Comparison of ENCODE assay signal across 8 cellular contexts in genomic region chr11:46290598-46291309, GRCh38. TPM values are rescaled to one million over a fixed set of nuclear protein-coding genes. Genes with fewer than 3 reads are reported as not detected.
DNase-seq lines count a peak whose midpoint lies in the region; ATAC-seq and TF ChIP-seq lines count a peak whose summit lies in the region.

No MANE protein-coding gene starts in this region.

- H4K91ac ChIP-seq in IMR-90 (ENCODE audit: insufficient read depth, low read depth, low read length), result peak overlapping the region; percentile 96

- H4K20me1 ChIP-seq in IMR-90 (ENCODE audit: insufficient read depth, low read length), result peaks cover 60% of the 10 kb centered on the region

- H2AK9ac ChIP-seq in IMR-90 (replicated peaks; ENCODE audit: low read depth, low read length, poor library complexity), result peak overlapping the region; percentile 88

- peak overlapping the region; percentile 98 for H3K27ac ChIP-seq in IMR-90 (ENCODE audit: insufficient read depth, low read length)
- H3K27ac ChIP-seq in duodenal mucosa (ENCODE audit: low read depth, low read length), result peak overlapping the region; percentile 21
- H3K27ac ChIP-seq in muscle layer of colon (ENCODE audit: low read depth, low read length), result peak overlapping the region; percentile 5

- in situ Hi-C loops in IMR-90 (cut with MboI; ENCODE audit: low sequenced_read_pairs), result no loop called here

- no peak for TF ChIP-seq POLR2A in IMR-90 (IDR thresholded peaks at IDR 0.05; ENCODE audit: low read depth, low read length)

- H2BK5ac ChIP-seq in IMR-90 (ENCODE audit: low read depth, low read length, poor library complexity, severe bottlenecking), result peak overlapping the region; percentile 96

- peak overlapping the region; percentile 62 to 83 for H4K8ac ChIP-seq in IMR-90 (ENCODE audit: low read depth in 2 of 2, low read length in 2 of 2)

- WGBS in IMR-90 (ENCODE audit: extremely low coverage in 2 of 2, insufficient read length in 1 of 2), 2 experiments, result 0% methylated on average over 1 of the region's 6 CpGs; no CpG with 5 or more reads in 1 of the 2 experiments

- peak overlapping the region; percentile 98 for H3K4ac ChIP-seq in IMR-90 (ENCODE audit: low read depth, low read length)

- H3K18ac ChIP-seq in IMR-90 (ENCODE audit: low read depth, low read length), result peak overlapping the region; percentile 91

- intact Hi-C loops in IMR-90 (cut with micrococcal nuclease), result no loop called here

- peak overlapping the region; percentile 96 for H3K23ac ChIP-seq in IMR-90 (ENCODE audit: low read depth, low read length)

- H2BK120ac ChIP-seq in IMR-90 (ENCODE audit: low read depth, low read length), result peak overlapping the region; percentile 98

- peak overlapping the region; percentile 99 for H2AK5ac ChIP-seq in IMR-90 (ENCODE audit: low read depth, low read length)

- peak overlapping the region; percentile 78; the same call in 2 of the 3 replicates for H2BK15ac ChIP-seq in IMR-90 (ENCODE audit: low read depth, low read length)

- peak overlapping the region; percentile 81 for H3K14ac ChIP-seq in IMR-90 (replicated peaks; ENCODE audit: low read depth, low read length)

- H4K5ac ChIP-seq in IMR-90 (ENCODE audit: low read depth, low read length), result peak overlapping the region; percentile 79

- H3K36me3 ChIP-seq in IMR-90 (ENCODE audit: control insufficient read depth, insufficient read depth, low read length) (peaks cover 15% of the 10 kb centered on the region), duodenal mucosa (ENCODE audit: control insufficient read depth in 1 of 2, insufficient read depth in 2 of 2, low read length in 2 of 2) (peaks cover 0 to 7% of the 10 kb centered on the region in 2 donors), muscle layer of colon (ENCODE audit: insufficient read depth, low read length) (no peaks in the 10 kb centered on the region)

- H3K9me3 ChIP-seq in IMR-90 (ENCODE audit: control insufficient read depth, insufficient read depth, low read length), result no peaks in the 10 kb centered on the region
- H3K9me3 ChIP-seq in duodenal mucosa (ENCODE audit: control insufficient read depth in 1 of 2, low read length in 2 of 2), result no peaks in the 10 kb centered on the region
- no peaks in the 10 kb centered on the region for H3K9me3 ChIP-seq in muscle layer of colon (ENCODE audit: low read length)

- dilution Hi-C loops in IMR-90 (cut with HindIII; ENCODE audit: low sequenced_read_pairs, unreplicated experiment), result no loop called here

- TF ChIP-seq CTCF in IMR-90 (conservative IDR thresholded peaks at IDR 0.05; ENCODE audit: low read depth, low read length), result no peak

- POLR2A ChIA-PET in IMR-90 (lab: Charles Lee; ENCODE audit: unreplicated experiment), result interaction anchor here (1.0 kb wide), 1 partner anchor 11 kb away, joined by 6 read pairs; no protein-coding TSS in a partner anchor

- H3K56ac ChIP-seq in IMR-90 (ENCODE audit: extremely low read depth, insufficient read depth, low read length), result peak overlapping the region; percentile 92

- H2AFZ ChIP-seq in IMR-90 (replicated peaks; ENCODE audit: low read length, poor library complexity), result peak overlapping the region; percentile 73

- no peaks in the 10 kb centered on the region for H3K27me3 ChIP-seq in IMR-90 (ENCODE audit: control insufficient read depth, insufficient read depth, low read length)
- no peaks in the 10 kb centered on the region for H3K27me3 ChIP-seq in duodenal mucosa (ENCODE audit: control insufficient read depth in 1 of 2, insufficient read depth in 2 of 2, low read length in 2 of 2)
- no peaks in the 10 kb centered on the region for H3K27me3 ChIP-seq in muscle layer of colon (ENCODE audit: control insufficient read depth in 1 of 2, insufficient read depth in 2 of 2, low read length in 2 of 2)

- H3K9ac ChIP-seq in IMR-90 (ENCODE audit: low read depth, low read length) (peak overlapping the region; percentile 75), duodenal mucosa (ENCODE audit: low read depth in 1 of 2, low read length in 2 of 2) (no peak overlapping the region), muscle layer of colon (ENCODE audit: low read length) (no peak overlapping the region)

- peak overlapping the region; percentile 91 for H2BK20ac ChIP-seq in IMR-90 (ENCODE audit: low read depth, low read length)

- peak; percentile 55 for ATAC-seq in IMR-90 (ENCODE audit: low read depth)

- H3K9me1 ChIP-seq in IMR-90 (ENCODE audit: insufficient read depth, low read length), result peaks cover 30% of the 10 kb centered on the region

- H3K79me1 ChIP-seq in IMR-90 (ENCODE audit: low read depth in 1 of 2, low read length in 2 of 2), result peaks cover 8 to 63% of the 10 kb centered on the region in 2 experiments

- H3K4me1 ChIP-seq in IMR-90 (ENCODE audit: control insufficient read depth, insufficient read depth, low read length), result peaks cover 52% of the 10 kb centered on the region
- H3K4me1 ChIP-seq in duodenal mucosa (ENCODE audit: control insufficient read depth in 1 of 2, insufficient read depth in 2 of 2, low read length in 2 of 2), result peaks cover 17 to 32% of the 10 kb centered on the region in 2 donors
- peaks cover 37% of the 10 kb centered on the region for H3K4me1 ChIP-seq in muscle layer of colon (ENCODE audit: insufficient read depth, low read length)

- no peak for TF ChIP-seq RAD21 in IMR-90 (IDR thresholded peaks at IDR 0.05; ENCODE audit: low read length)

- CTCF ChIA-PET in IMR-90 (lab: Yijun Ruan, JAX), result interaction anchor here (0.9 to 2.3 kb wide), 3 partner anchors 13 to 51 kb away, joined by 3 to 9 read pairs (median 7); partner anchors contain the start of gene CREB3L1

- H3K4me3 ChIP-seq in IMR-90 (ENCODE audit: insufficient read depth, low read depth, low read length) (no peak overlapping the region), duodenal mucosa (ENCODE audit: low read depth in 1 of 2, low read length in 2 of 2) (no peak overlapping the region), muscle layer of colon (ENCODE audit: low read depth in 1 of 2, low read length in 2 of 2) (peak overlapping the region in 1 of 2 donors; percentile 5)

- peak overlapping the region; percentile 74 for H3K4me2 ChIP-seq in IMR-90 (ENCODE audit: low read depth, low read length)

- BruUV-seq in IMR-90 (replicated peaks; lab: Mats Ljungman, UMichigan), result no TSS peak

- DNase-seq in AG08396 (ENCODE audit: low spot score), result peak; percentile 91
- DNase-seq in IMR-90, result peak; percentile 98
- no peak for DNase-seq in GM19240 (ENCODE audit: insufficient read length, low spot score)
- no peak for DNase-seq in SKM-1 treated with dmso at 0.1 percent for 144 hours (lab: John Stamatoyannopoulos, UW; ENCODE audit: unreplicated experiment)
- DNase-seq in NOMO-1 (lab: John Stamatoyannopoulos, UW; ENCODE audit: unreplicated experiment in 2 of 2), result no peak
- DNase-seq in NCI-H446 treated with DMSO at 0.1 percent for 48 hours (lab: John Stamatoyannopoulos, UW), result no peak

TF ChIP-seq in IMR-90, 13 proteins besides CTCF, POLR2A, EP300 and RAD21:
- TF ChIP-seq MAZ (IDR thresholded peaks at IDR 0.05; ENCODE audit: borderline replicate concordance, low read depth, low read length) (peak; percentile 52; the same call in 1 of the 2 replicates), RFX5 (IDR thresholded peaks at IDR 0.05; ENCODE audit: low read depth, low read length) (no peak), MAFK (IDR thresholded peaks at IDR 0.05; ENCODE audit: low read depth, low read length) (peak; percentile 80)

RNA-seq across cellular contexts. Expression of gene CREB3L1, which starts 13.3 kb away (rescaled TPM):
- 8.1 and 10.0 TPM in 2 replicates for total RNA-seq in IMR-90 (2012; rRNA removed)
- 76.9 and 82.3 TPM in 2 replicates for polyA plus RNA-seq in IMR-90 (2012; rRNA removed)
- 85.0 and 112 TPM in 2 replicates for polyA plus RNA-seq in IMR-90 (2012; cell fraction: cytosol; rRNA removed)
- polyA plus RNA-seq in IMR-90 (2012; cell fraction: nucleus; rRNA removed; ENCODE audit: low replicate concordance), result 50.1 and 52.2 TPM in 2 replicates

RNA-seq across cellular contexts. Expression of gene DGKZ, which starts 56.5 kb away (rescaled TPM):
- 43.0 and 46.8 TPM in 2 replicates for total RNA-seq in IMR-90 (2012; rRNA removed)
- polyA plus RNA-seq in IMR-90 (2012; rRNA removed), result 62.0 and 68.0 TPM in 2 replicates
- polyA plus RNA-seq in IMR-90 (2012; cell fraction: cytosol; rRNA removed), result 52.8 and 75.7 TPM in 2 replicates
- 126 and 364 TPM in 2 replicates for polyA plus RNA-seq in IMR-90 (2012; cell fraction: nucleus; rRNA removed; ENCODE audit: low replicate concordance)

Comparison
In these comparisons a context has a peak if more than half of its experiments do, and no peak if none do; other contexts are left out.
1. DNase-seq: peak in AG08396 (single experiment) and IMR-90 (single experiment); none in GM19240 (single experiment), SKM-1 treated with dmso at 0.1 percent for 144 hours (single experiment), NOMO-1 (0 of 2) and NCI-H446 treated with DMSO at 0.1 percent for 48 hours (single experiment).
2. H3K27ac ChIP-seq: peak in every context shown above with its lines; median percentile 98 in IMR-90; 21 in duodenal mucosa; 5 in muscle layer of colon.